ENCODE assay signal across 11 cellular contexts in genomic region chr21:33895356-33895755, GRCh38. TPM values are rescaled to one million over a fixed set of nuclear protein-coding genes. Genes with fewer than 3 reads are reported as not detected.
A peak's percentile ranks its signal among the peaks of the same experiment; 100 is the strongest.
DNase-seq lines count a peak whose midpoint lies in the region; ATAC-seq, FAIRE-seq and TF ChIP-seq lines count a peak whose summit lies in the region.
"Had no signal": no experiment of that assay in that cellular context is flagged by ENCODE, and none has a peak within 500 bp of the region (broad histone marks: within the 10 kb centered on the region; RNA-seq: fewer than 3 reads in every experiment).

No MANE protein-coding gene starts in this region.

- H4K8ac ChIP-seq in mesenchymal stem cell (ENCODE audit: low read length): no peak overlapping the region

- WGBS in mammary epithelial cell (ENCODE audit: low coverage, missing lambda C conversion rate): 91% methylated on average over 28 of the region's 28 CpGs
- 90% methylated on average over 28 of the region's 28 CpGs for WGBS in mesenchymal stem cell

- H2AFZ ChIP-seq in mammary epithelial cell (ENCODE audit: low read depth, low read length) (peak overlapping the region; percentile 68), mesenchymal stem cell (ENCODE audit: low read depth, low read length) (no peak overlapping the region)

- H2BK120ac ChIP-seq in mesenchymal stem cell (ENCODE audit: low read depth, low read length): no peak overlapping the region

- H3K9me3 ChIP-seq in mammary epithelial cell (replicated peaks; ENCODE audit: insufficient read depth, low read length) (no peaks in the 10 kb centered on the region), breast epithelium (no peaks in the 10 kb centered on the region), mesenchymal stem cell (ENCODE audit: control insufficient read depth, low read length) (no peaks in the 10 kb centered on the region)
- H3K9me3 ChIP-seq: tibial nerve had no signal

- DNase-seq in mammary epithelial cell (no peak), breast epithelium (ENCODE audit: low spot score in 2 of 2) (no peak), mesenchymal stem cell (no peak), urothelium cell line (ENCODE audit: low spot score) (no peak), NCI-H226 (no peak)
- DNase-seq: DMS79 treated with DMSO at 0.1 percent for 48 hours had no signal

- H3K4me3 ChIP-seq in mammary epithelial cell (replicated peaks in 1 of 3; ENCODE audit: insufficient read depth in 1 of 3, low read depth in 2 of 3, low read length in 3 of 3): no peak overlapping the region
- H3K4me3 ChIP-seq in breast epithelium: no peak overlapping the region
- peak overlapping the region in 1 of 2 experiments; percentile 34 for H3K4me3 ChIP-seq in mesenchymal stem cell (ENCODE audit: insufficient read depth in 1 of 2, low read depth in 1 of 2, low read length in 2 of 2)

- no peak overlapping the region for H3K27ac ChIP-seq in mammary epithelial cell (ENCODE audit: insufficient read depth, low read depth, low read length)
- no peak overlapping the region for H3K27ac ChIP-seq in breast epithelium
- H3K27ac ChIP-seq in mesenchymal stem cell (ENCODE audit: low read length, poor library complexity, severe bottlenecking): no peak overlapping the region

- TF ChIP-seq POLR2A in breast epithelium (IDR thresholded peaks at IDR 0.05): no peak

- no peak overlapping the region for H3K23ac ChIP-seq in mesenchymal stem cell (ENCODE audit: low read length in 2 of 2)

- dilution Hi-C loops in mammary epithelial cell (cut with HindIII; ENCODE audit: low sequenced_read_pairs): no loop called here

- H3K79me1 ChIP-seq in mesenchymal stem cell (replicated peaks; ENCODE audit: low read length, poor library complexity, severe bottlenecking): no peaks in the 10 kb centered on the region

- peaks cover 12% of the 10 kb centered on the region for H3K4me1 Mint-ChIP-seq in activated T-helper 17 cell treated with anti-CD3 and anti-CD28 coated beads, Interleukin-2, amount 50 U/mL, for 72 hours

- H3K27me3 ChIP-seq in mammary epithelial cell (ENCODE audit: insufficient read depth, low read length) (no peaks in the 10 kb centered on the region), breast epithelium (no peaks in the 10 kb centered on the region), mesenchymal stem cell (ENCODE audit: control insufficient read depth in 1 of 2, insufficient read depth in 1 of 2, low read length in 2 of 2) (no peaks in the 10 kb centered on the region)
- H3K27me3 ChIP-seq: tibial nerve had no signal

- FAIRE-seq in urothelium cell line (lab: Jason Lieb, UNC): peak; percentile 97
- FAIRE-seq: GM19239 had no signal

- TF ChIP-seq CTCF in mammary epithelial cell (conservative IDR thresholded peaks at IDR 0.05 in 1 of 2, IDR thresholded peaks at IDR 0.05 in 1 of 2; ENCODE audit: extremely low read depth in 1 of 2, insufficient read depth in 1 of 2, low read depth in 1 of 2, low read length in 2 of 2) (no peak), breast epithelium (IDR thresholded peaks at IDR 0.05) (no peak)

- CTCF ChIA-PET in mammary epithelial cell (lab: Charles Lee; ENCODE audit: low non-redundant PET): interaction anchor here (0.6 to 0.7 kb wide), 2 partner anchors 227 to 303 kb away, joined by 3 to 4 read pairs; no protein-coding TSS in a partner anchor

- no peak overlapping the region for H3K4me2 ChIP-seq in mammary epithelial cell (ENCODE audit: insufficient read depth, low read depth, low read length)
- H3K4me2 ChIP-seq in mesenchymal stem cell (ENCODE audit: low read length, poor library complexity, severe bottlenecking): no peak overlapping the region

- H2BK12ac ChIP-seq in mesenchymal stem cell (ENCODE audit: low read length in 2 of 2): no peak overlapping the region

- H3K27me3 Mint-ChIP-seq in activated T-helper 17 cell treated with anti-CD3 and anti-CD28 coated beads, Interleukin-2, amount 50 U/mL, for 72 hours: peaks cover 9% of the 10 kb centered on the region

- H3K36me3 Mint-ChIP-seq in activated T-helper 17 cell treated with anti-CD3 and anti-CD28 coated beads, Interleukin-2, amount 50 U/mL, for 72 hours (ENCODE audit: low read depth): peaks cover 10% of the 10 kb centered on the region

- H3K27ac Mint-ChIP-seq in activated T-helper 17 cell treated with anti-CD3 and anti-CD28 coated beads, Interleukin-2, amount 50 U/mL, for 72 hours: no peak overlapping the region

- in situ Hi-C loops in mammary epithelial cell (cut with MboI; ENCODE audit: low sequenced_read_pairs in 2 of 2): loop anchor here in 1 of 2 donors (25.0 kb wide), 1 partner anchor 258 kb away; the partner anchor contains the start of genes CRYZL1 and ITSN1

- H3K9ac ChIP-seq in mammary epithelial cell (ENCODE audit: insufficient read depth, low read length) (no peak overlapping the region), mesenchymal stem cell (ENCODE audit: low read length) (peak overlapping the region; percentile 76)

- H4K91ac ChIP-seq in mesenchymal stem cell (ENCODE audit: low read length): peak overlapping the region; percentile 22

- intact Hi-C loops in mammary epithelial cell (cut with micrococcal nuclease) (no loop called here), breast epithelium (cut with DNase I; ENCODE audit: low total_unique reads) (loop anchor here (10.0 kb wide), 1 partner anchor 251 kb away; the partner anchor contains the start of genes CRYZL1 and ITSN1)

- H2BK5ac ChIP-seq in mesenchymal stem cell (ENCODE audit: low read depth, low read length, poor library complexity, severe bottlenecking): no peak overlapping the region

- no peak overlapping the region for H3K4ac ChIP-seq in mesenchymal stem cell (ENCODE audit: low read depth in 1 of 2, low read length in 2 of 2)

- no peaks in the 10 kb centered on the region for H3K36me3 ChIP-seq in mammary epithelial cell (ENCODE audit: insufficient read depth, low read length)
- H3K36me3 ChIP-seq in breast epithelium: no peaks in the 10 kb centered on the region
- H3K36me3 ChIP-seq in mesenchymal stem cell (ENCODE audit: control insufficient read depth in 1 of 2, insufficient read depth in 2 of 2, low read depth in 1 of 2, low read length in 2 of 2): peaks cover 6% of the 10 kb centered on the region in 2 experiments
- H3K36me3 ChIP-seq: tibial nerve had no signal

- H3K14ac ChIP-seq in mesenchymal stem cell (ENCODE audit: low read length in 2 of 2): peak overlapping the region in 1 of 2 experiments; percentile 22

- H3K18ac ChIP-seq in mesenchymal stem cell (ENCODE audit: low read depth in 1 of 2, low read length in 2 of 2): peak overlapping the region in 1 of 2 experiments; percentile 3

- peak overlapping the region; percentile 56 for H3K4me3 Mint-ChIP-seq in activated T-helper 17 cell treated with anti-CD3 and anti-CD28 coated beads, Interleukin-2, amount 50 U/mL, for 72 hours

- H3K4me1 ChIP-seq in mammary epithelial cell (ENCODE audit: insufficient read depth, low read length) (peaks cover 6% of the 10 kb centered on the region), breast epithelium (peaks cover 0 to 4% of the 10 kb centered on the region in 2 donors), mesenchymal stem cell (ENCODE audit: control insufficient read depth, insufficient read depth, low read depth, low read length) (peaks cover 22% of the 10 kb centered on the region)

- no peak for ATAC-seq in activated T-helper 17 cell treated with anti-CD3 and anti-CD28 coated beads, Interleukin-2, amount 50 U/mL, for 72 hours (replicated peaks)
- ATAC-seq in GM18861 (IDR thresholded peaks at IDR 0.05; ENCODE audit: unreplicated experiment) (no peak), GM19351 (IDR thresholded peaks at IDR 0.05; ENCODE audit: unreplicated experiment) (no peak)

- H2BK15ac ChIP-seq in mesenchymal stem cell (ENCODE audit: low read depth, poor library complexity, severe bottlenecking): no peak overlapping the region

- no peak overlapping the region for H2AK5ac ChIP-seq in mesenchymal stem cell (ENCODE audit: low read length, severe bottlenecking)

- no peaks in the 10 kb centered on the region for H3K9me3 Mint-ChIP-seq in activated T-helper 17 cell treated with anti-CD3 and anti-CD28 coated beads, Interleukin-2, amount 50 U/mL, for 72 hours

- no peaks in the 10 kb centered on the region for H4K20me1 ChIP-seq in mammary epithelial cell (ENCODE audit: insufficient read depth, low read length)

- BruUV-seq in mammary epithelial cell (replicated peaks; lab: Mats Ljungman, UMichigan): no TSS peak

- no peaks in the 10 kb centered on the region for H3K79me2 ChIP-seq in mammary epithelial cell (ENCODE audit: insufficient read depth, low read length)

RNA-seq across cellular contexts. Expression of gene ATP5PO, which starts 20.2 kb away (rescaled TPM):
- total RNA-seq in mammary epithelial cell (100 to 1,000 TPM in 1 of 2 donors, 10 to 100 TPM in 1; 84.7 to 157 TPM), breast epithelium (100 to 1,000 TPM; 161 to 234 (median 170) TPM)
- polyA plus RNA-seq in mammary epithelial cell: 218 TPM
- polyA minus RNA-seq in mammary epithelial cell: 150 TPM
- 100 to 1,000 TPM; 203 to 227 TPM for total RNA-seq in activated T-helper 17 cell treated with anti-CD3 and anti-CD28 coated beads, Interleukin-2, amount 50 U/mL, for 72 hours
- polyA plus RNA-seq in mesenchymal stem cell (2013, experiment 1 of 2): 332 TPM
- 334 TPM for polyA plus RNA-seq in mesenchymal stem cell (2013, experiment 2 of 2)
